ENCODE assay signal across 17 cellular contexts in the genomic region with DNA sequence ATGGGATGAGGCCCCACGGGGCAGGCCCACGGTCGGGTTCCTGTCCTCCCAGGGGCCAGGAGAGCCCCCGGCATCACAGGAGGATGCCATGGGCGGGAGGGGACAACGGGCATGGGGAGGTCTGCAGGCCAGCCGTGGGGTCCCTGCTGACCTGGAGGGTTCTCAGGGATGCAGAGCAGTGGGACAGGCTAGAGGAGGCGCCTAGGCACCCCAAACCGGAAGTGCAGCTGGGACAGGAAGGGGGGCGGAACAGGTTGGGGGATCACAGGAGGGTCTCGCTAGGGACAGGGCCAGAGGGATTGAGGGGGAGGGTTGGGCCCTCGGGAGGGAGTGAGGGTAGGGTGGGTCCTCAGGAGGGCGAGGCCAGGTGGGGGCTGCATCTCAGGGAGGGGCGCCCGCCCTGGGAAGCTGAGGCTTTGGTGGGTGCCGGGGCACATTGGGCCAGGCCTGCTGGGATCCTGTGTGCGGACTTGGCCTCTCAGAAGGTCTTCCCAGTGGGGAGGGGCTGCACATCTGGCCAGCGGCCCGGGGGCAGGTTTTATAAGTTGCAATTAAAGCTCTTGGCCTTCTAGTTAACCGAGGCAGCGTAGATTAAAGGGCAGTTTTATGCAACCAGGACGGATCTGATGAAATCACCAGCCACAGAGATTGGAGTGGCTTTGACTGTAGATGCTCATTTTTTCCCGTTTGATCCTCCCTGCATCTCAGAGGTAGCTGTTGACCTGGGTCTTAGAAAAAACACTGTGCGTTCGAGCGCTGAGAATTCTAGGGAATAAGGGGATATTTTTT. TPM values are rescaled to one million over a fixed set of nuclear protein-coding genes. Genes with fewer than 3 reads are reported as not detected.
"Had no signal": no experiment of that assay in that cellular context is flagged by ENCODE, and none has a peak within 500 bp of the region (broad histone marks: within the 10 kb centered on the region; RNA-seq: fewer than 3 reads in every experiment).

No MANE protein-coding gene starts in this region.

- H3K4me1 Mint-ChIP-seq: activated CD4-positive, alpha-beta T cell treated with anti-CD3 and anti-CD28 coated beads, Interleukin-2, amount 10 ng/mL, durations not matched to agents 7 days and 5 days; activated naive CD4-positive, alpha-beta T cell treated with anti-CD3 and anti-CD28 coated beads, Interleukin-2, amount 50 U/mL, for 24 hours; central memory CD8-positive, alpha-beta T cell had no signal

- DNase-seq: activated CD4-positive, alpha-beta T cell treated with anti-CD3 and anti-CD28 coated beads, Interleukin-2, amount 10 ng/mL, durations not matched to agents 7 days and 5 days; activated CD4-positive, CD25-positive, alpha-beta regulatory T cell; effector memory CD8-positive, alpha-beta T cell; gastrocnemius medialis; kidney glomerular epithelial cell; mammary epithelial cell; stimulated activated CD4-positive, alpha-beta T cell treated with anti-CD3 and anti-CD28 coated beads, Interleukin-4, amount 100 ng/mL, for 4 hours; T-helper 17 cell; transverse colon had no signal

- H2AFZ ChIP-seq: hepatocyte had no signal

- H3K4me3 ChIP-seq: gastrocnemius medialis, hepatocyte, skin epidermis, transverse colon had no signal

- H3K36me3 ChIP-seq: gastrocnemius medialis, transverse colon had no signal

- H3K27ac Mint-ChIP-seq: activated CD4-positive, alpha-beta T cell treated with anti-CD3 and anti-CD28 coated beads, Interleukin-2, amount 10 ng/mL, durations not matched to agents 7 days and 5 days; activated naive CD4-positive, alpha-beta T cell treated with anti-CD3 and anti-CD28 coated beads, Interleukin-2, amount 50 U/mL, for 24 hours; dendritic cell treated with granulocyte-macrophage colony-stimulating factor and Interleukin-4, amounts not matched to agents 40 ng/mL and 50 ng/mL, for 4 days; effector memory CD8-positive, alpha-beta T cell; natural killer cell treated with Interleukin-12 subunit alpha and Interleukin-12 subunit beta and Interleukin-15 and Interleukin-18, amount 100 ng/mL, for 72 hours; T-helper 17 cell had no signal

- H3K36me3 Mint-ChIP-seq: activated naive CD4-positive, alpha-beta T cell treated with anti-CD3 and anti-CD28 coated beads, Interleukin-2, amount 50 U/mL, for 24 hours; natural killer cell treated with Interleukin-12 subunit alpha and Interleukin-12 subunit beta and Interleukin-15 and Interleukin-18, amount 100 ng/mL, for 72 hours had no signal

- H3K4me2 ChIP-seq: hepatocyte had no signal

- H3K9me3 ChIP-seq: gastrocnemius medialis, transverse colon had no signal

- H3K9me3 Mint-ChIP-seq: activated CD4-positive, alpha-beta T cell treated with anti-CD3 and anti-CD28 coated beads, Interleukin-2, amount 10 ng/mL, durations not matched to agents 7 days and 5 days; activated naive CD4-positive, alpha-beta T cell treated with anti-CD3 and anti-CD28 coated beads, Interleukin-2, amount 50 U/mL, for 24 hours; central memory CD8-positive, alpha-beta T cell; dendritic cell treated with granulocyte-macrophage colony-stimulating factor and Interleukin-4, amounts not matched to agents 40 ng/mL and 50 ng/mL, for 4 days; effector memory CD8-positive, alpha-beta T cell; natural killer cell treated with Interleukin-12 subunit alpha and Interleukin-12 subunit beta and Interleukin-15 and Interleukin-18, amount 100 ng/mL, for 72 hours had no signal

- H3K27me3 Mint-ChIP-seq: activated CD4-positive, alpha-beta T cell treated with anti-CD3 and anti-CD28 coated beads, Interleukin-2, amount 10 ng/mL, durations not matched to agents 7 days and 5 days; activated naive CD4-positive, alpha-beta T cell treated with anti-CD3 and anti-CD28 coated beads, Interleukin-2, amount 50 U/mL, for 24 hours; natural killer cell treated with Interleukin-12 subunit alpha and Interleukin-12 subunit beta and Interleukin-15 and Interleukin-18, amount 100 ng/mL, for 72 hours had no signal

- H3K27ac ChIP-seq: epithelial cell of prostate, gastrocnemius medialis, hepatocyte, skin epidermis, transverse colon had no signal

- H3K4me1 ChIP-seq: gastrocnemius medialis, transverse colon had no signal

- ATAC-seq: effector memory CD8-positive, alpha-beta T cell; gastrocnemius medialis; natural killer cell treated with Interleukin-12 subunit alpha and Interleukin-12 subunit beta and Interleukin-15 and Interleukin-18, amount 100 ng/mL, for 72 hours; T-helper 17 cell had no signal

- H3K4me3 Mint-ChIP-seq: activated CD4-positive, alpha-beta T cell treated with anti-CD3 and anti-CD28 coated beads, Interleukin-2, amount 10 ng/mL, durations not matched to agents 7 days and 5 days; activated naive CD4-positive, alpha-beta T cell treated with anti-CD3 and anti-CD28 coated beads, Interleukin-2, amount 50 U/mL, for 24 hours; central memory CD8-positive, alpha-beta T cell; dendritic cell treated with granulocyte-macrophage colony-stimulating factor and Interleukin-4, amounts not matched to agents 40 ng/mL and 50 ng/mL, for 4 days; effector memory CD8-positive, alpha-beta T cell; natural killer cell treated with Interleukin-12 subunit alpha and Interleukin-12 subunit beta and Interleukin-15 and Interleukin-18, amount 100 ng/mL, for 72 hours; T-helper 17 cell had no signal

- H3K27me3 ChIP-seq: hepatocyte, transverse colon had no signal

RNA-seq across cellular contexts. Expression of a gene that starts 20.1 kb away (rescaled TPM):
- total RNA-seq: gastrocnemius medialis, osteocyte, T-helper 17 cell had no signal
